Comparison of ENCODE assay signal across 8 cellular contexts in genomic region chr17:48723555-48724239, GRCh38. TPM values are rescaled to one million over a fixed set of nuclear protein-coding genes. Genes with fewer than 3 reads are reported as not detected.
DNase-seq lines count a peak whose midpoint lies in the region; ATAC-seq, FAIRE-seq and TF ChIP-seq lines count a peak whose summit lies in the region.

No MANE protein-coding gene starts in this region.

- peaks cover 3% of the 10 kb centered on the region for H4K20me1 ChIP-seq in keratinocyte (ENCODE audit: control insufficient read depth, extremely low read depth, insufficient read depth, low read length)

- no peak overlapping the region for H3K4me3 ChIP-seq in keratinocyte (ENCODE audit: control insufficient read depth in 2 of 3, extremely low read depth in 1 of 3, insufficient read depth in 2 of 3, low read depth in 1 of 3, low read length in 3 of 3)

- H3K36me3 ChIP-seq in keratinocyte (ENCODE audit: control insufficient read depth in 2 of 2, extremely low read depth in 1 of 2, insufficient read depth in 2 of 2, low read length in 2 of 2): no peaks in the 10 kb centered on the region

- peak overlapping the region; percentile 100 for H3K27ac ChIP-seq in 22Rv1
- peak overlapping the region; percentile 100 for H3K27ac ChIP-seq in VCaP
- H3K27ac ChIP-seq in keratinocyte (ENCODE audit: control insufficient read depth, insufficient read depth, low read length): no peak overlapping the region

- FAIRE-seq in G401.6 (lab: Jason Lieb, UNC): peak; percentile 89
- FAIRE-seq in keratinocyte (lab: Jason Lieb, UNC): no peak

- no peak overlapping the region for H2AFZ ChIP-seq in keratinocyte (ENCODE audit: control insufficient read depth, low read length)

- no peak for TF ChIP-seq CTCF in 22Rv1 (IDR thresholded peaks at IDR 0.05)
- TF ChIP-seq CTCF in VCaP (conservative IDR thresholded peaks at IDR 0.05): no peak
- TF ChIP-seq CTCF in keratinocyte (optimal IDR thresholded peaks at IDR 0.05 in 1 of 3, IDR thresholded peaks at IDR 0.05 in 1 of 3, conservative IDR thresholded peaks at IDR 0.05 in 1 of 3; ENCODE audit: extremely low read depth in 1 of 3, insufficient read depth in 2 of 3, low read length in 3 of 3): no peak

- no peak for ATAC-seq in HG02610 (IDR thresholded peaks at IDR 0.05; ENCODE audit: unreplicated experiment)
- ATAC-seq in HG02970 (IDR thresholded peaks at IDR 0.05; ENCODE audit: low FRiP score, unreplicated experiment): no peak

- H3K9ac ChIP-seq in keratinocyte (ENCODE audit: control insufficient read depth, extremely low read depth, insufficient read depth, low read length): no peak overlapping the region

- H3K9me1 ChIP-seq in keratinocyte (ENCODE audit: control insufficient read depth, extremely low read depth, insufficient read depth, low read length): no peaks in the 10 kb centered on the region

- H3K9me3 ChIP-seq in keratinocyte (ENCODE audit: control insufficient read depth, low read depth, low read length): no peaks in the 10 kb centered on the region

- DNase-seq in keratinocyte (ENCODE audit: low read depth, low spot score) (no peak), hypothalamus (lab: John Stamatoyannopoulos, UW) (no peak), germinal center (ENCODE audit: low spot score) (no peak)

- peaks cover 100% of the 10 kb centered on the region for H3K27me3 ChIP-seq in keratinocyte (ENCODE audit: control insufficient read depth, extremely low read depth, insufficient read depth, low read length)

- H3K79me2 ChIP-seq in keratinocyte (ENCODE audit: control insufficient read depth, insufficient read depth, low read length): no peaks in the 10 kb centered on the region

- dilution Hi-C loops in keratinocyte (cut with MboI; ENCODE audit: extremely low pct_ligation_motif_present, low sequenced_read_pairs): no loop called here

- peaks cover 4% of the 10 kb centered on the region for H3K4me1 ChIP-seq in keratinocyte (ENCODE audit: control insufficient read depth, extremely low read depth, insufficient read depth, low read length)

- peak overlapping the region; percentile 45 for H3K4me2 ChIP-seq in keratinocyte (ENCODE audit: control insufficient read depth, extremely low read depth, insufficient read depth, low read depth, low read length)

RNA-seq across cellular contexts. Expression of gene PRAC2, which starts 0.7 kb away (rescaled TPM):
- polyA plus RNA-seq in keratinocyte: not detected in 3 replicates
- polyA plus RNA-seq in keratinocyte (2011; ENCODE audit: low read depth): not detected
- polyA plus RNA-seq in keratinocyte (2011; cell fraction: cytosol; rRNA removed): not detected in 2 replicates
- not detected in 2 replicates for polyA plus RNA-seq in keratinocyte (2011; cell fraction: nucleus; rRNA removed)
- polyA plus RNA-seq in keratinocyte (2012; ENCODE audit: low replicate concordance): not detected in 2 replicates
- polyA minus RNA-seq in keratinocyte: not detected in 3 replicates
- polyA minus RNA-seq in keratinocyte (2011; cell fraction: cytosol; rRNA and poly(A)+ RNA removed): not detected
- polyA minus RNA-seq in keratinocyte (2011; cell fraction: nucleus; rRNA and poly(A)+ RNA removed): not detected in 2 replicates

RNA-seq across cellular contexts. Expression of gene PRAC1, which starts 1.4 kb away (rescaled TPM):
- polyA plus RNA-seq in keratinocyte: not detected in 3 replicates
- not detected for polyA plus RNA-seq in keratinocyte (2011; ENCODE audit: low read depth)
- polyA plus RNA-seq in keratinocyte (2011; cell fraction: cytosol; rRNA removed): not detected in 2 replicates
- polyA plus RNA-seq in keratinocyte (2011; cell fraction: nucleus; rRNA removed): not detected in 2 replicates
- polyA plus RNA-seq in keratinocyte (2012; ENCODE audit: low replicate concordance): not detected in 2 replicates
- polyA minus RNA-seq in keratinocyte: not detected in 3 replicates
- not detected for polyA minus RNA-seq in keratinocyte (2011; cell fraction: cytosol; rRNA and poly(A)+ RNA removed)
- not detected in 2 replicates for polyA minus RNA-seq in keratinocyte (2011; cell fraction: nucleus; rRNA and poly(A)+ RNA removed)

RNA-seq across cellular contexts. Expression of gene HOXB13, which starts 4.9 kb away (rescaled TPM):
- polyA plus RNA-seq in keratinocyte: not detected in 3 replicates
- polyA plus RNA-seq in keratinocyte (2011; ENCODE audit: low read depth): not detected
- not detected in 2 replicates for polyA plus RNA-seq in keratinocyte (2011; cell fraction: cytosol; rRNA removed)
- not detected in 2 replicates for polyA plus RNA-seq in keratinocyte (2011; cell fraction: nucleus; rRNA removed)
- polyA plus RNA-seq in keratinocyte (2012; ENCODE audit: low replicate concordance): not detected in 2 replicates
- polyA minus RNA-seq in keratinocyte: not detected in 3 replicates
- polyA minus RNA-seq in keratinocyte (2011; cell fraction: cytosol; rRNA and poly(A)+ RNA removed): not detected
- polyA minus RNA-seq in keratinocyte (2011; cell fraction: nucleus; rRNA and poly(A)+ RNA removed): not detected in 2 replicates
